Comparison of ENCODE assay signal across 28 cellular contexts in the genomic region with DNA sequence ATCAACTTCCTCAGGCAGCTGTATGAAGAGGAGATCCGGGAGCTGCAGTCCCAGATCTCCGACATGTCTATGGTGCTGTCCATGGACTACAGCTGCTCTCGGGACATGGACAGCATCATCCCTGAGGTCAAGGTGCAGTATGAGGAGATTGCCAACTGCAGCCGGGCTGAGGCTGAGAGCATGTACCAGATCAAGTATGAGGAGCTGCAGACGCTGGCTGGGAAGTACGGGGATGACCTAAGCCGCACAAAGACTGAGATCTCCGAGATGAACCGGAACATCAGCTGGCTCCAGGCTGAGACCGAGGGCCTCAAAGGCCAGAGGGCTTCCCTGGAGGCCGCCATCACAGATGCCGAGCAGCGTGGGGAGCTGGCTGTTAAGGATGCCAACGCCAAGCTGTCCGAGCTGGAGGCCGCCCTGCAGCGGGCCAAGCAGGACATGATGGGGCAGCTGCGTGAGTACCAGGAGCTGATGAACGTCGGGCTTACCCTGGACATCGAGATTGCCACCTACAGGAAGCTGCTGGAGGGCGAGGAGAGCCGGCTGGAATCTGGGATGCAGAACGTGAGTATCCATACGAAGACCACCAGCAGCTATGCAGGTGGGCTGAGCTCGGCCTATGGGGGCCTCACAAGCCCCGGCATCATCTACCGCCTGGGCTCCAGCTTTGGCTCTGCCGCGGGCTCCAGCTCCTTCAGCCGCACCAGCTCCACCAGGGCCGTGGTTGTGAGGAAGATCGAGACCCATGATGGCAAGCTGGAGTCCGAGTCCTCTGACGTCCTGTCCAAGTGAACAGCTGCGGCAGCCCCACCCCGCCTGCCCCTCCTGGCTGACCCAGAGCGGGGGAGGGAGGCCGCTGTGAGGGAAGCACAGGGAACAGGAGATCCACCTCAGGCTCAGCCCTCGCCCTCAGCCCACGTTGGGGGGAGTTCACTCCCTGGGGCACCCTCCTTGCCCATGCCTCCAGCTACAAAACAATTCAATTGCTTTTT.
"Had no signal": no experiment of that assay in that cellular context is flagged by ENCODE, and none has a peak within 500 bp of the region (broad histone marks: within the 10 kb centered on the region; RNA-seq: fewer than 3 reads in every experiment).

No MANE protein-coding gene starts in this region.

- H3K4me3 Mint-ChIP-seq: activated CD4-positive, alpha-beta memory T cell treated with anti-CD3 and anti-CD28 coated beads for 36 hours; activated T-helper 1 cell treated with anti-CD3 and anti-CD28 coated beads, Interleukin-12 subunit alpha, Interleukin-12 subunit beta, Interleukin-2, Interleukin-4 antibody, amounts not matched to agents 30 ng/mL and 10 ng/mL and 1 ng/mL, durations not matched to agents 14 hours and 24 hours and 36 hours; natural killer cell; stimulated activated naive B cell treated with anti-CD40 and anti-IgM and Interleukin-4, amounts not matched to agents 10 μg/mL and 1 μg/mL and 100 μg/mL, for 72 hours; T-helper 1 cell treated with Interleukin-12 subunit alpha and Interleukin-12 subunit beta and Interleukin-4 antibody, amounts not matched to agents 30 μg/mL and 1 μg/mL, for 36 hours had no signal

- H3K27ac ChIP-seq: breast epithelium, foreskin keratinocyte, heart right ventricle, left ventricle myocardium inferior, neutrophil, stomach, thyroid gland, upper lobe of right lung, VCaP had no signal

- DNase-seq: activated CD4-positive, alpha-beta memory T cell treated with anti-CD3 and anti-CD28 coated beads for 36 hours; activated CD4-positive, alpha-beta T cell treated with anti-CD3 and anti-CD28 coated beads for 4 hours; activated CD8-positive, alpha-beta memory T cell treated with anti-CD3 and anti-CD28 coated beads, Interleukin-2, amount 50 U/mL, for 4 hours; activated gamma-delta T cell treated with Interleukin-2 at 50 U/mL for 16 hours; activated naive CD4-positive, alpha-beta T cell treated with anti-CD3 and anti-CD28 coated beads, Interleukin-2, amount 50 U/mL, for 16 hours; activated T-cell treated with anti-CD3 and anti-CD28 coated beads, Interleukin-2, amount 50 U/mL, for 1 hour; amniotic stem cell; central memory CD4-positive, alpha-beta T cell; foreskin keratinocyte; heart right ventricle; left ventricle myocardium inferior; natural killer cell; stimulated activated CD4-positive, alpha-beta T cell treated with anti-CD3 and anti-CD28 coated beads, Interleukin-2, amount 100 ng/mL, for 24 hours; stimulated activated naive B cell treated with anti-CD40 and anti-IgM and Interleukin-4, amounts not matched to agents 10 μg/mL and 1 μg/mL and 100 μg/mL, for 72 hours; stomach; SW 1271; T-helper 9 cell; thyroid gland; upper lobe of right lung had no signal

- H3K4me1 ChIP-seq: breast epithelium, foreskin keratinocyte, heart right ventricle, left ventricle myocardium inferior, stomach, thyroid gland, upper lobe of right lung had no signal

- H3K27me3 ChIP-seq: breast epithelium, foreskin keratinocyte, heart right ventricle, neutrophil, stomach, thyroid gland, upper lobe of right lung had no signal

- H3K4me1 Mint-ChIP-seq: natural killer cell had no signal

- H3K9me3 ChIP-seq: breast epithelium, heart right ventricle, neutrophil, stomach, thyroid gland, upper lobe of right lung had no signal

- H3K4me3 ChIP-seq: breast epithelium, heart right ventricle, left ventricle myocardium inferior, lung, smooth muscle cell, stomach, thyroid gland, upper lobe of right lung had no signal

- H3K27ac Mint-ChIP-seq: activated CD4-positive, alpha-beta memory T cell treated with anti-CD3 and anti-CD28 coated beads for 36 hours; activated T-helper 1 cell treated with anti-CD3 and anti-CD28 coated beads, Interleukin-12 subunit alpha, Interleukin-12 subunit beta, Interleukin-2, Interleukin-4 antibody, amounts not matched to agents 30 ng/mL and 10 ng/mL and 1 ng/mL, durations not matched to agents 14 hours and 24 hours and 36 hours; natural killer cell; stimulated activated naive B cell treated with anti-CD40 and anti-IgM and Interleukin-4, amounts not matched to agents 10 μg/mL and 1 μg/mL and 100 μg/mL, for 72 hours; T-helper 1 cell treated with Interleukin-12 subunit alpha and Interleukin-12 subunit beta and Interleukin-4 antibody, amounts not matched to agents 30 μg/mL and 1 μg/mL, for 36 hours had no signal

- H3K36me3 Mint-ChIP-seq: activated CD4-positive, alpha-beta memory T cell treated with anti-CD3 and anti-CD28 coated beads for 36 hours; natural killer cell had no signal

- H3K4me2 ChIP-seq: smooth muscle cell had no signal

- H3K27me3 Mint-ChIP-seq: stimulated activated naive B cell treated with anti-CD40 and anti-IgM and Interleukin-4, amounts not matched to agents 10 μg/mL and 1 μg/mL and 100 μg/mL, for 72 hours had no signal

- H3K9me3 Mint-ChIP-seq: activated CD4-positive, alpha-beta memory T cell treated with anti-CD3 and anti-CD28 coated beads for 36 hours; activated T-helper 1 cell treated with anti-CD3 and anti-CD28 coated beads, Interleukin-12 subunit alpha, Interleukin-12 subunit beta, Interleukin-2, Interleukin-4 antibody, amounts not matched to agents 30 ng/mL and 10 ng/mL and 1 ng/mL, durations not matched to agents 14 hours and 24 hours and 36 hours; natural killer cell; T-helper 1 cell treated with Interleukin-12 subunit alpha and Interleukin-12 subunit beta and Interleukin-4 antibody, amounts not matched to agents 30 μg/mL and 1 μg/mL, for 36 hours had no signal

- H3K36me3 ChIP-seq: breast epithelium, heart right ventricle, left ventricle myocardium inferior, neutrophil, stomach, thyroid gland, upper lobe of right lung had no signal

- ATAC-seq: esophagus mucosa; foreskin keratinocyte; heart right ventricle; natural killer cell; sciatic nerve; stimulated activated naive B cell treated with anti-CD40 and anti-IgM and Interleukin-4, amounts not matched to agents 10 μg/mL and 1 μg/mL and 100 μg/mL, for 72 hours; upper lobe of right lung had no signal
